9 cellular contexts compared by ENCODE assay signal in genomic region chr3:66472313-66473134, GRCh38. TPM values are rescaled to one million over a fixed set of nuclear protein-coding genes. Genes with fewer than 3 reads are reported as not detected.
DNase-seq lines count a peak whose midpoint lies in the region; ATAC-seq, FAIRE-seq and TF ChIP-seq lines count a peak whose summit lies in the region.
"Had no signal": no experiment of that assay in that cellular context is flagged by ENCODE, and none has a peak within 500 bp of the region (broad histone marks: within the 10 kb centered on the region; RNA-seq: fewer than 3 reads in every experiment).

No MANE protein-coding gene starts in this region.

- H3K9me3 ChIP-seq in kidney (ENCODE audit: control insufficient read depth in 1 of 2, low read length in 2 of 2) = no peaks in the 10 kb centered on the region

- H3K27ac ChIP-seq in kidney (ENCODE audit: low read depth in 2 of 2, low read length in 2 of 2) = no peak overlapping the region
- H3K27ac ChIP-seq: parathyroid adenoma had no signal

- DNase-seq in ELR (ENCODE audit: low read depth) = peak; percentile 88
- peak; percentile 11 for DNase-seq in HPDE6-E6E7 (ENCODE audit: extremely low spot score)
- DNase-seq in activated T-helper 1 cell treated with Interleukin-2 at 50 U/mL for 16 hours (ENCODE audit: low read depth) = peak; percentile 7
- DNase-seq in kidney tubule cell (ENCODE audit: low spot score) = peak; percentile 85
- no peak for DNase-seq in ureter (ENCODE audit: low spot score)
- DNase-seq in kidney = no peak
- no peak for DNase-seq in NCI-H748 treated with DMSO at 0.1 percent for 48 hours (lab: John Stamatoyannopoulos, UW)

- peaks cover 7 to 10% of the 10 kb centered on the region in 2 donors for H3K4me1 ChIP-seq in kidney (ENCODE audit: control insufficient read depth in 1 of 2, insufficient read depth in 1 of 2, low read depth in 1 of 2, low read length in 2 of 2)
- H3K4me1 ChIP-seq: parathyroid adenoma had no signal

- no peaks in the 10 kb centered on the region for H3K36me3 ChIP-seq in kidney (ENCODE audit: control insufficient read depth in 1 of 2, insufficient read depth in 2 of 2, low read length in 2 of 2)

- ATAC-seq in GM21526 (IDR thresholded peaks at IDR 0.05; ENCODE audit: low FRiP score, unreplicated experiment) = peak; percentile 56

- intact Hi-C loops in kidney (cut with DNase I) = no loop called here

- H3K4me3 ChIP-seq in kidney (ENCODE audit: low read length in 2 of 2) = no peak overlapping the region

- no peak for FAIRE-seq in kidney (lab: Jason Lieb, UNC)

- TF ChIP-seq CTCF in kidney (IDR thresholded peaks at IDR 0.05; ENCODE audit: borderline replicate concordance, extremely low read depth, insufficient read depth) = no peak

- no peak overlapping the region for H3K9ac ChIP-seq in kidney (ENCODE audit: low read length in 2 of 2)
- H3K9ac ChIP-seq: parathyroid adenoma had no signal

RNA-seq across cellular contexts. Expression of gene LRIG1, which starts 28.3 kb away (rescaled TPM):
- total RNA-seq in ureter (15.8 TPM), kidney (20.6 TPM)
- 8.2 TPM for polyA plus RNA-seq in kidney (ENCODE audit: insufficient read depth, low read depth, low replicate concordance)

Comparison
In these comparisons a context has a peak if more than half of its experiments do, and no peak if none do; other contexts are left out.
1. DNase-seq: peak in ELR (single experiment), HPDE6-E6E7 (single experiment), activated T-helper 1 cell treated with Interleukin-2 at 50 U/mL for 16 hours (single experiment) and kidney tubule cell (single experiment); none in ureter (single experiment), kidney (single experiment) and NCI-H748 treated with DMSO at 0.1 percent for 48 hours (single experiment).